Comparison of ENCODE assay signal across 8 cellular contexts in the genomic region with DNA sequence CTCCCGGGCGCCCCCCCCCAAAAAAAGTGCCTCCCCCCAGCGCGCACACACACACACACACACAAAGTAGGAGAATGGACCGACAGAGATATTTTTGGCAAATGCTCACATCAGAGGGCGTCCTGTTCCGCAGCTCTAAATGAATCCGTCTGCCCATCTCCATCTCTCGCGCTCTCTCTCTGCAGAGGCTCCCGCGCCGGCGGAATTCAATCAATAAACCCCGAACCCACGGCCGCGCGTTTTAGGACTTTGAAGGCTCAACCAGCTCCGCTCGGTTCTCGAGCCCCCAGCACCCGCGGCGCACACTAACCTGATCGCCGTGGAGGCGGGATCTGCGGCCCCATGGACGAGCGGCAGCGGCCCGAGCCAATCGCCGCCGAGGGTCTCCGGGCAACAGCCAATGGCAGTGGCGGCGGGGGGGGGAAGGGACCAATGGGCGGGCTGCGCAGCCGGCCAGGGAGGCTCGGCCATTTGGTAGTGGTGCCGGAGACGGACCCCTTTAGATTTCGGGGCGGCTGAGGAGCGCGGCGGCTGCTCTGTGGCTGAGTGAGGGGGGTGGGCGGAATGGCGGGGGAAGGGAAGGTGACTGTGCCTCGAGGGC. TPM values are rescaled to one million over a fixed set of nuclear protein-coding genes. Genes with fewer than 3 reads are reported as not detected.
A peak's percentile ranks its signal among the peaks of the same experiment; 100 is the strongest.
DNase-seq lines count a peak whose midpoint lies in the region; FAIRE-seq lines count a peak whose summit lies in the region.

A gene (minus strand): TSS at position 307 of the 601 bp plus-strand sequence. CDS start 144 bp downstream, at position 163.

- peak within 1 kb of the TSS; percentile 84 for H3K4me3 Mint-ChIP-seq in activated naive CD4-positive, alpha-beta T cell treated with anti-CD3 and anti-CD28 coated beads for 36 hours

- peak within 1 kb of the TSS; percentile 94 for H3K27ac Mint-ChIP-seq in activated naive CD4-positive, alpha-beta T cell treated with anti-CD3 and anti-CD28 coated beads for 36 hours

- no peaks in the 10 kb centered on the region for H3K27me3 ChIP-seq in HAP-1 (ENCODE audit: low read depth)

- in situ Hi-C loops in HAP-1 (cut with MboI; ENCODE audit: low sequenced_read_pairs): no loop called here

- H3K9me3 Mint-ChIP-seq in activated naive CD4-positive, alpha-beta T cell treated with anti-CD3 and anti-CD28 coated beads for 36 hours: no peaks in the 10 kb centered on the region

- FAIRE-seq in frontal cortex (lab: Jason Lieb, UNC): no peak

- H3K36me3 Mint-ChIP-seq in activated naive CD4-positive, alpha-beta T cell treated with anti-CD3 and anti-CD28 coated beads for 36 hours (ENCODE audit: low read depth): peaks cover 18% of the 10 kb centered on the region

- peak within 1 kb of the TSS; percentile 92 for H3K9ac ChIP-seq in ES-I3 (ENCODE audit: low read depth, low read length)

- peak; percentile 98 to 100 for DNase-seq in HAP-1 (ENCODE audit: low spot score in 2 of 2)
- peak; percentile 87 for DNase-seq in MV-4-11 (lab: John Stamatoyannopoulos, UW)
- DNase-seq in SK-N-DZ (ENCODE audit: low spot score): peak; percentile 92
- peak; percentile 95 for DNase-seq in activated naive CD4-positive, alpha-beta T cell treated with anti-CD3 and anti-CD28 coated beads for 36 hours
- DNase-seq in frontal cortex (ENCODE audit: low spot score in 2 of 2): peak; percentile 96 to 97
- DNase-seq in nucleus accumbens (lab: John Stamatoyannopoulos, UW): peak; percentile 66 to 98 (median 92)
- peak; percentile 95 for DNase-seq in superior temporal gyrus (ENCODE audit: extremely low spot score)

- peaks cover 11% of the 10 kb centered on the region for H3K4me1 ChIP-seq in ES-I3 (ENCODE audit: insufficient read depth, low read length)
- H3K4me1 ChIP-seq in HAP-1: peaks cover 31% of the 10 kb centered on the region

- H3K36me3 ChIP-seq in ES-I3 (ENCODE audit: insufficient read depth, low read length) (no peaks in the 10 kb centered on the region), HAP-1 (replicated peaks) (peaks cover 17% of the 10 kb centered on the region)

- intact Hi-C loops in activated naive CD4-positive, alpha-beta T cell treated with anti-CD3 and anti-CD28 coated beads for 36 hours (cut with micrococcal nuclease): loop anchor here (2.0 kb wide), 1 partner anchor 544 kb away; a partner anchor contains a TSS

- no peaks in the 10 kb centered on the region for H3K27me3 Mint-ChIP-seq in activated naive CD4-positive, alpha-beta T cell treated with anti-CD3 and anti-CD28 coated beads for 36 hours (ENCODE audit: low read depth)

- peaks cover 30% of the 10 kb centered on the region for H3K4me1 Mint-ChIP-seq in activated naive CD4-positive, alpha-beta T cell treated with anti-CD3 and anti-CD28 coated beads for 36 hours (ENCODE audit: low read depth)

- H3K9me3 ChIP-seq in ES-I3 (ENCODE audit: control insufficient read depth, insufficient read depth, low read length) (no peaks in the 10 kb centered on the region), HAP-1 (no peaks in the 10 kb centered on the region)

- CTCF ChIA-PET in activated naive CD4-positive, alpha-beta T cell treated with anti-CD3 and anti-CD28 coated beads for 36 hours (lab: Charles Lee): no interaction called here

- peak within 1 kb of the TSS; percentile 91 for H3K4me3 ChIP-seq in HAP-1

RNA-seq across cellular contexts. Expression of the gene that starts here (rescaled TPM):
- polyA plus RNA-seq in SK-N-DZ (2014; cell fraction: cytosol; rRNA removed): 160 and 194 TPM in 2 replicates
- 68.4 and 81.7 TPM in 2 replicates for polyA plus RNA-seq in SK-N-DZ (2014; cell fraction: nucleus; rRNA removed)
- 100 to 1,000 TPM; 216 to 245 TPM for total RNA-seq in activated naive CD4-positive, alpha-beta T cell treated with anti-CD3 and anti-CD28 coated beads for 36 hours
- 104 TPM for total RNA-seq in frontal cortex

Comparison
In these comparisons a context has a peak if more than half of its experiments do, and no peak if none do; other contexts are left out.
1. Peak in every context shown above with its lines: DNase-seq and H3K4me3 ChIP-seq.